14 cellular contexts compared by ENCODE assay signal in the genomic region with DNA sequence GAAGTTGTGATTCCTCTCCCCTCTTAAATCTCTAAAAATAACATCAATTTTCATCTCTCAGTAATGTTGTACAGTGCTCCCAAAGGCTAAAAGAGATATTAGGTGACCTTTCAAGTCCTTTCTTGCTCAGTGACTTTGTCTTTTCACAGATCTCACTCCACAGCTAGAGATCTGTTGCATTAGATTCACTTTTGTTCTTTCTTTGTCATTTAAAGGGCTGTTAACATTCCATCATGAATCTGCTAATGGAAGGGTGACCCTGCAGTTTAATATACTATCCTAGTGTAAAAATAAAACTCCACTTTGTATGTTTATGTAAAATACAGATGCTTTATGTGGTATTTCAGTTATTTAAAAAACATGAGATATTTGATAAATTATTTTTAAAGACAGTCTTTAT. TPM values are rescaled to one million over a fixed set of nuclear protein-coding genes. Genes with fewer than 3 reads are reported as not detected.
DNase-seq lines count a peak whose midpoint lies in the region; ATAC-seq and TF ChIP-seq lines count a peak whose summit lies in the region.
"Had no signal": no experiment of that assay in that cellular context is flagged by ENCODE, and none has a peak within 500 bp of the region (broad histone marks: within the 10 kb centered on the region; RNA-seq: fewer than 3 reads in every experiment).

No MANE protein-coding gene starts in this region.

- peaks cover 3% of the 10 kb centered on the region for H3F3A ChIP-seq in SK-N-SH (replicated peaks; ENCODE audit: insufficient read depth)
- H3F3A ChIP-seq in smooth muscle cell (ENCODE audit: low read depth): peaks cover 6% of the 10 kb centered on the region

- ATAC-seq in SK-N-SH treated with all-trans-retinoic acid at 6 μM for 48 hours (no peak; the same call in 2 of the 3 replicates), WTC11 (peak; percentile 74), GM18907 (IDR thresholded peaks at IDR 0.05; ENCODE audit: unreplicated experiment) (no peak), GM19395 (IDR thresholded peaks at IDR 0.05; ENCODE audit: unreplicated experiment) (no peak)

- H3K4me2 ChIP-seq in SK-N-SH (no peak overlapping the region), smooth muscle cell (peak overlapping the region; percentile 44)
- H3K4me2 ChIP-seq: BLaER1 treated with 17β-estradiol and CSF1 and Interleukin-3, amounts not matched to agents 10 nM and 100 nM had no signal

- H3K9me3 Mint-ChIP-seq in WTC11: peaks cover 16% of the 10 kb centered on the region

- H3K4me1 ChIP-seq in SK-N-SH (ENCODE audit: control insufficient read depth in 1 of 2, insufficient read depth in 2 of 2, low read depth in 1 of 2, low read length in 1 of 2) (peaks cover 0 to 2% of the 10 kb centered on the region in 2 experiments; a peak in 1 of 4 replicates), iPS-20b (ENCODE audit: insufficient read depth, low read length) (peaks cover 17% of the 10 kb centered on the region; the same call in 1 of the 2 replicates), smooth muscle cell (ENCODE audit: low read depth) (peaks cover 12% of the 10 kb centered on the region)
- H3K4me1 ChIP-seq: BLaER1 treated with 17β-estradiol and CSF1 and Interleukin-3, amounts not matched to agents 10 nM and 100 nM had no signal

- CTCF ChIA-PET in SK-N-SH (lab: Yijun Ruan, JAX): interaction anchor here (1.0 to 1.1 kb wide), 2 partner anchors 9 to 37 kb away, joined by 3 to 7 read pairs; no protein-coding TSS in a partner anchor
- CTCF ChIA-PET in WTC11 (lab: Charles Lee): no interaction called here

- H3K27ac ChIP-seq in SK-N-SH (ENCODE audit: low read depth in 2 of 2, low read length in 1 of 2) (no peak overlapping the region), iPS-20b (ENCODE audit: low read length) (peak overlapping the region; percentile 22), smooth muscle cell (ENCODE audit: low read depth) (no peak overlapping the region)
- H3K27ac ChIP-seq: BLaER1 treated with 17β-estradiol and CSF1 and Interleukin-3, amounts not matched to agents 10 nM and 100 nM had no signal

- H3K36me3 Mint-ChIP-seq in WTC11: peaks cover 22% of the 10 kb centered on the region
- H3K36me3 Mint-ChIP-seq: CD4-positive, CD25-positive, alpha-beta regulatory T cell had no signal

- no peaks in the 10 kb centered on the region for H3K9me3 ChIP-seq in SK-N-SH
- H3K9me3 ChIP-seq in iPS-20b (ENCODE audit: insufficient read depth, low read depth, low read length): peaks cover 4% of the 10 kb centered on the region; the same call in 1 of the 2 replicates
- no peaks in the 10 kb centered on the region for H3K9me3 ChIP-seq in smooth muscle cell (replicated peaks; ENCODE audit: low read depth)

- TF ChIP-seq EP300 in SK-N-SH (IDR thresholded peaks at IDR 0.05; ENCODE audit: borderline replicate concordance in 1 of 2, low read depth in 1 of 2, low read length in 1 of 2): no peak

- H3K9ac ChIP-seq in SK-N-SH (no peak overlapping the region), iPS-20b (ENCODE audit: low read depth, low read length) (0 out of 2 replicates have a peak overlapping the region, but pooled peaks have one; percentile 30), smooth muscle cell (ENCODE audit: low read depth) (no peak overlapping the region)
- H3K9ac ChIP-seq: BLaER1 treated with 17β-estradiol and CSF1 and Interleukin-3, amounts not matched to agents 10 nM and 100 nM had no signal

- H3K79me2 ChIP-seq in SK-N-SH (ENCODE audit: insufficient read depth): peaks cover 98% of the 10 kb centered on the region
- H3K79me2 ChIP-seq in smooth muscle cell (ENCODE audit: low read depth): peaks cover 100% of the 10 kb centered on the region

- no peaks in the 10 kb centered on the region for H3K27me3 ChIP-seq in SK-N-SH (ENCODE audit: insufficient read depth)
- H3K27me3 ChIP-seq in iPS-20b (ENCODE audit: insufficient read depth, low read length): no peaks in the 10 kb centered on the region
- no peaks in the 10 kb centered on the region for H3K27me3 ChIP-seq in smooth muscle cell (ENCODE audit: low read depth)
- H3K27me3 ChIP-seq: BLaER1 treated with 17β-estradiol and CSF1 and Interleukin-3, amounts not matched to agents 10 nM and 100 nM had no signal

- peak overlapping the region; percentile 87; the same call in 1 of the 2 replicates for H3K27ac Mint-ChIP-seq in WTC11
- H3K27ac Mint-ChIP-seq: CD4-positive, CD25-positive, alpha-beta regulatory T cell had no signal

- H3K4me1 Mint-ChIP-seq in WTC11: peaks cover 49% of the 10 kb centered on the region
- H3K4me1 Mint-ChIP-seq: CD4-positive, CD25-positive, alpha-beta regulatory T cell had no signal

- H3K4me3 Mint-ChIP-seq in WTC11: peak overlapping the region; percentile 33
- H3K4me3 Mint-ChIP-seq: CD4-positive, CD25-positive, alpha-beta regulatory T cell had no signal

- H3K27me3 Mint-ChIP-seq in WTC11 (ENCODE audit: low read depth): no peaks in the 10 kb centered on the region; the same call in 1 of the 2 replicates
- H3K27me3 Mint-ChIP-seq: CD4-positive, CD25-positive, alpha-beta regulatory T cell had no signal

- no peak overlapping the region for H2AFZ ChIP-seq in SK-N-SH (ENCODE audit: low read depth)
- H2AFZ ChIP-seq in smooth muscle cell (ENCODE audit: low read depth): no peak overlapping the region

- POLR2A ChIA-PET in SK-N-SH (lab: Yijun Ruan, JAX): no interaction called here
- POLR2A ChIA-PET in WTC11 (lab: Charles Lee): no interaction called here

- no peak for TF ChIP-seq RAD21 in SK-N-SH (IDR thresholded peaks at IDR 0.05; ENCODE audit: low read length)

- H3K4me3 ChIP-seq in SK-N-SH (ENCODE audit: low read depth in 2 of 2, low read length in 1 of 2) (no peak overlapping the region), iPS-20b (ENCODE audit: low read length) (peak overlapping the region; percentile 44), smooth muscle cell (no peak overlapping the region)
- H3K4me3 ChIP-seq: BLaER1 treated with 17β-estradiol and CSF1 and Interleukin-3, amounts not matched to agents 10 nM and 100 nM had no signal

- DNase-seq in SK-N-SH (no peak), WTC11 (ENCODE audit: low spot score) (no peak), smooth muscle cell (lab: John Stamatoyannopoulos, UW; ENCODE audit: unreplicated experiment) (no peak), A172 (ENCODE audit: low spot score) (no peak)
- DNase-seq: 8988T; ACHN; CD4-positive, CD25-positive, alpha-beta regulatory T cell; DMS53; GF-D8 had no signal

- H4K20me1 ChIP-seq in SK-N-SH (ENCODE audit: insufficient read depth) (peaks cover 88% of the 10 kb centered on the region), smooth muscle cell (ENCODE audit: low read depth) (peaks cover 100% of the 10 kb centered on the region)
- H4K20me1 ChIP-seq: BLaER1 treated with 17β-estradiol and CSF1 and Interleukin-3, amounts not matched to agents 10 nM and 100 nM had no signal

- no peaks in the 10 kb centered on the region for H3K9me2 ChIP-seq in SK-N-SH

- TF ChIP-seq CTCF in SK-N-SH (IDR thresholded peaks at IDR 0.05) (no peak), WTC11 (IDR thresholded peaks at IDR 0.05) (no peak), smooth muscle cell (IDR thresholded peaks at IDR 0.05; ENCODE audit: borderline replicate concordance, insufficient read depth, poor library complexity, severe bottlenecking) (no peak)

- H3K36me3 ChIP-seq in SK-N-SH (replicated peaks in 1 of 2; ENCODE audit: control insufficient read depth in 1 of 2, insufficient read depth in 2 of 2, low read length in 1 of 2) (peaks cover 0 to 18% of the 10 kb centered on the region in 2 experiments), iPS-20b (ENCODE audit: insufficient read depth, low read depth, low read length) (no peaks in the 10 kb centered on the region), smooth muscle cell (ENCODE audit: low read depth) (no peaks in the 10 kb centered on the region)

TF ChIP-seq in WTC11, 78 proteins besides CTCF, POLR2A, EP300 and RAD21:
- no peak for TF ChIP-seq ZNF219 (CRISPR knock-in tag; IDR thresholded peaks at IDR 0.05; ENCODE audit: borderline replicate concordance)
- no peak for TF ChIP-seq ERG (CRISPR knock-in tag; IDR thresholded peaks at IDR 0.05)
- TF ChIP-seq RORB (CRISPR knock-in tag; IDR thresholded peaks at IDR 0.05): no peak
- TF ChIP-seq SMAD4 (CRISPR knock-in tag; IDR thresholded peaks at IDR 0.05): no peak
- no peak for TF ChIP-seq NFYB (CRISPR knock-in tag; conservative IDR thresholded peaks at IDR 0.05; ENCODE audit: low read depth)
- TF ChIP-seq ZNF396 (CRISPR knock-in tag; IDR thresholded peaks at IDR 0.05; ENCODE audit: borderline replicate concordance): no peak
- TF ChIP-seq, protein P1, sequence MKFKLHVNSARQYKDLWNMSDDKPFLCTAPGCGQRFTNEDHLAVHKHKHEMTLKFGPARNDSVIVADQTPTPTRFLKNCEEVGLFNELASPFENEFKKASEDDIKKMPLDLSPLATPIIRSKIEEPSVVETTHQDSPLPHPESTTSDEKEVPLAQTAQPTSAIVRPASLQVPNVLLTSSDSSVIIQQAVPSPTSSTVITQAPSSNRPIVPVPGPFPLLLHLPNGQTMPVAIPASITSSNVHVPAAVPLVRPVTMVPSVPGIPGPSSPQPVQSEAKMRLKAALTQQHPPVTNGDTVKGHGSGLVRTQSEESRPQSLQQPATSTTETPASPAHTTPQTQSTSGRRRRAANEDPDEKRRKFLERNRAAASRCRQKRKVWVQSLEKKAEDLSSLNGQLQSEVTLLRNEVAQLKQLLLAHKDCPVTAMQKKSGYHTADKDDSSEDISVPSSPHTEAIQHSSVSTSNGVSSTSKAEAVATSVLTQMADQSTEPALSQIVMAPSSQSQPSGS (CRISPR knock-in tag; IDR thresholded peaks at IDR 0.05; ENCODE audit: borderline replicate concordance, low read depth): no peak
- TF ChIP-seq NR3C1 (CRISPR knock-in tag; conservative IDR thresholded peaks at IDR 0.05; ENCODE audit: low read depth): no peak

RNA-seq across cellular contexts. Expression of gene GNAI1, which starts 30.5 kb away (rescaled TPM):
- polyA plus RNA-seq in SK-N-SH (2012; rRNA removed) (67.4 and 69.1 TPM in 2 replicates), smooth muscle cell (183 and 223 TPM in 2 replicates)
- 81.2 and 125 TPM in 2 replicates for polyA plus RNA-seq in SK-N-SH (2012; cell fraction: cytosol; rRNA removed)
- polyA plus RNA-seq in SK-N-SH (2012; cell fraction: nucleus; rRNA removed): 24.5 and 39.9 TPM in 2 replicates
- total RNA-seq in WTC11 (2021) (26.7 to 31.0 TPM (median 31.0 TPM) in 3 replicates), smooth muscle cell (204 and 226 TPM in 2 replicates)
- total RNA-seq in A172 (2014; rRNA removed; shearing (Covaris generic)): 51.4 and 55.1 TPM in 2 replicates
